ENCODE assay signal across 1 cellular context in the genomic region with DNA sequence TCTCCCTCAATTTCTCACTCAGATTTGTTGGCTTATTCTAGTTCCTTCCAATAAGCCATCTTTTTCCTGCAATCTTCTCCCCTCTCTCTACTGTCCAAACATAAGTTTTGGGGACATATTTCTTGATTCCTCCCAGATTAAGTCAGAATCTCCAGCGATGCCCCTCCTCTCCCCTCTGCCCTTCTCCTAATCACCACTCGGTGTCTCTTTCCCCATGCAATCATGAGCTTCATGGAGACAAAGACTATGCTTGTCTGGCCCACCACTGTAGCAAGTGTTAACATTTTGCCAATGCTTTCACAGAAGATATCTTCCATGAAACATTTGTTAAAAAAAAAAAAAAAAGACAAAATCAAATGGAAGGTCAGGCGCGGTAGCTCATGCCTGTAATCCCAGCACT.
TF ChIP-seq lines count a peak whose summit lies in the region.

No MANE protein-coding gene starts in this region.

TF ChIP-seq in GM23338, 12 proteins besides CTCF, POLR2A, EP300 and RAD21 (continued from another document):
- TF ChIP-seq, protein P1, sequence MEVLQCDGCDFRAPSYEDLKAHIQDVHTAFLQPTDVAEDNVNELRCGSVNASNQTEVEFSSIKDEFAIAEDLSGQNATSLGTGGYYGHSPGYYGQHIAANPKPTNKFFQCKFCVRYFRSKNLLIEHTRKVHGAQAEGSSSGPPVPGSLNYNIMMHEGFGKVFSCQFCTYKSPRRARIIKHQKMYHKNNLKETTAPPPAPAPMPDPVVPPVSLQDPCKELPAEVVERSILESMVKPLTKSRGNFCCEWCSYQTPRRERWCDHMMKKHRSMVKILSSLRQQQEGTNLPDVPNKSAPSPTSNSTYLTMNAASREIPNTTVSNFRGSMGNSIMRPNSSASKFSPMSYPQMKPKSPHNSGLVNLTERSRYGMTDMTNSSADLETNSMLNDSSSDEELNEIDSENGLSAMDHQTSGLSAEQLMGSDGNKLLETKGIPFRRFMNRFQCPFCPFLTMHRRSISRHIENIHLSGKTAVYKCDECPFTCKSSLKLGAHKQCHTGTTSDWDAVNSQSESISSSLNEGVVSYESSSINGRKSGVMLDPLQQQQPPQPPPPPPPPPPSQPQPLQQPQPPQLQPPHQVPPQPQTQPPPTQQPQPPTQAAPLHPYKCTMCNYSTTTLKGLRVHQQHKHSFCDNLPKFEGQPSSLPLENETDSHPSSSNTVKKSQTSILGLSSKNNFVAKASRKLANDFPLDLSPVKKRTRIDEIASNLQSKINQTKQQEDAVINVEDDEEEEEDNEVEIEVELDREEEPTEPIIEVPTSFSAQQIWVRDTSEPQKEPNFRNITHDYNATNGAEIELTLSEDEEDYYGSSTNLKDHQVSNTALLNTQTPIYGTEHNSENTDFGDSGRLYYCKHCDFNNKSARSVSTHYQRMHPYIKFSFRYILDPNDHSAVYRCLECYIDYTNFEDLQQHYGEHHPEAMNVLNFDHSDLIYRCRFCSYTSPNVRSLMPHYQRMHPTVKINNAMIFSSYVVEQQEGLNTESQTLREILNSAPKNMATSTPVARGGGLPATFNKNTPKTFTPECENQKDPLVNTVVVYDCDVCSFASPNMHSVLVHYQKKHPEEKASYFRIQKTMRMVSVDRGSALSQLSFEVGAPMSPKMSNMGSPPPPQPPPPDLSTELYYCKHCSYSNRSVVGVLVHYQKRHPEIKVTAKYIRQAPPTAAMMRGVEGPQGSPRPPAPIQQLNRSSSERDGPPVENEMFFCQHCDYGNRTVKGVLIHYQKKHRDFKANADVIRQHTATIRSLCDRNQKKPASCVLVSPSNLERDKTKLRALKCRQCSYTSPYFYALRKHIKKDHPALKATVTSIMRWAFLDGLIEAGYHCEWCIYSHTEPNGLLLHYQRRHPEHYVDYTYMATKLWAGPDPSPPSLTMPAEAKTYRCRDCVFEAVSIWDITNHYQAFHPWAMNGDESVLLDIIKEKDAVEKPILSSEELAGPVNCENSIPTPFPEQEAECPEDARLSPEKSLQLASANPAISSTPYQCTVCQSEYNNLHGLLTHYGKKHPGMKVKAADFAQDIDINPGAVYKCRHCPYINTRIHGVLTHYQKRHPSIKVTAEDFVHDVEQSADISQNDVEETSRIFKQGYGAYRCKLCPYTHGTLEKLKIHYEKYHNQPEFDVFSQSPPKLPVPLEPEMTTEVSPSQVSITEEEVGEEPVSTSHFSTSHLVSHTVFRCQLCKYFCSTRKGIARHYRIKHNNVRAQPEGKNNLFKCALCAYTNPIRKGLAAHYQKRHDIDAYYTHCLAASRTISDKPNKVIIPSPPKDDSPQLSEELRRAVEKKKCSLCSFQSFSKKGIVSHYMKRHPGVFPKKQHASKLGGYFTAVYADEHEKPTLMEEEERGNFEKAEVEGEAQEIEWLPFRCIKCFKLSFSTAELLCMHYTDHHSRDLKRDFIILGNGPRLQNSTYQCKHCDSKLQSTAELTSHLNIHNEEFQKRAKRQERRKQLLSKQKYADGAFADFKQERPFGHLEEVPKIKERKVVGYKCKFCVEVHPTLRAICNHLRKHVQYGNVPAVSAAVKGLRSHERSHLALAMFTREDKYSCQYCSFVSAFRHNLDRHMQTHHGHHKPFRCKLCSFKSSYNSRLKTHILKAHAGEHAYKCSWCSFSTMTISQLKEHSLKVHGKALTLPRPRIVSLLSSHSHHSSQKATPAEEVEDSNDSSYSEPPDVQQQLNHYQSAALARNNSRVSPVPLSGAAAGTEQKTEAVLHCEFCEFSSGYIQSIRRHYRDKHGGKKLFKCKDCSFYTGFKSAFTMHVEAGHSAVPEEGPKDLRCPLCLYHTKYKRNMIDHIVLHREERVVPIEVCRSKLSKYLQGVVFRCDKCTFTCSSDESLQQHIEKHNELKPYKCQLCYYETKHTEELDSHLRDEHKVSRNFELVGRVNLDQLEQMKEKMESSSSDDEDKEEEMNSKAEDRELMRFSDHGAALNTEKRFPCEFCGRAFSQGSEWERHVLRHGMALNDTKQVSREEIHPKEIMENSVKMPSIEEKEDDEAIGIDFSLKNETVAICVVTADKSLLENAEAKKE (CRISPR knock-in tag; IDR thresholded peaks at IDR 0.05) = no peak
- TF ChIP-seq ZNF331 (CRISPR knock-in tag; IDR thresholded peaks at IDR 0.05; ENCODE audit: low read depth) (no peak), ZNF114 (CRISPR knock-in tag; IDR thresholded peaks at IDR 0.05) (no peak), POLR2AphosphoS5 (IDR thresholded peaks at IDR 0.05; ENCODE audit: low read depth) (no peak), CREB1 (CRISPR knock-in tag; IDR thresholded peaks at IDR 0.05; ENCODE audit: low read depth) (no peak), NANOG (IDR thresholded peaks at IDR 0.05; ENCODE audit: borderline replicate concordance) (no peak), EZH2phosphoT487 (IDR thresholded peaks at IDR 0.05; ENCODE audit: unreplicated experiment) (no peak)
- TF ChIP-seq, protein P2, sequence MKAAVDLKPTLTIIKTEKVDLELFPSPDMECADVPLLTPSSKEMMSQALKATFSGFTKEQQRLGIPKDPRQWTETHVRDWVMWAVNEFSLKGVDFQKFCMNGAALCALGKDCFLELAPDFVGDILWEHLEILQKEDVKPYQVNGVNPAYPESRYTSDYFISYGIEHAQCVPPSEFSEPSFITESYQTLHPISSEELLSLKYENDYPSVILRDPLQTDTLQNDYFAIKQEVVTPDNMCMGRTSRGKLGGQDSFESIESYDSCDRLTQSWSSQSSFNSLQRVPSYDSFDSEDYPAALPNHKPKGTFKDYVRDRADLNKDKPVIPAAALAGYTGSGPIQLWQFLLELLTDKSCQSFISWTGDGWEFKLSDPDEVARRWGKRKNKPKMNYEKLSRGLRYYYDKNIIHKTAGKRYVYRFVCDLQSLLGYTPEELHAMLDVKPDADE (IDR thresholded peaks at IDR 0.05) = no peak
